11 cellular contexts compared by ENCODE assay signal in genomic region chr3:71694358-71694999, GRCh38. TPM values are rescaled to one million over a fixed set of nuclear protein-coding genes. Genes with fewer than 3 reads are reported as not detected.
DNase-seq lines count a peak whose midpoint lies in the region; FAIRE-seq and TF ChIP-seq lines count a peak whose summit lies in the region.
"Had no signal": no experiment of that assay in that cellular context is flagged by ENCODE, and none has a peak within 500 bp of the region (broad histone marks: within the 10 kb centered on the region; RNA-seq: fewer than 3 reads in every experiment).

No MANE protein-coding gene starts in this region.

- TF ChIP-seq CTCF in astrocyte of the spinal cord (IDR thresholded peaks at IDR 0.05; ENCODE audit: low read depth, low read length) = no peak

- DNase-seq in H4 (ENCODE audit: low spot score) = peak; percentile 39
- DNase-seq in astrocyte of the spinal cord (ENCODE audit: low read depth, low spot score) = peak; percentile 78
- DNase-seq in glomerular visceral epithelial cell (ENCODE audit: extremely low spot score) = peak; percentile 57
- no peak for DNase-seq in small intestine
- DNase-seq in NCI-H1694 treated with DMSO at 0.1 percent for 48 hours (lab: John Stamatoyannopoulos, UW) = no peak
- DNase-seq in 8988T = no peak
- no peak for DNase-seq in pons (ENCODE audit: low spot score)
- DNase-seq in cerebellar nuclear complex (lab: John Stamatoyannopoulos, UW) = no peak
- DNase-seq: stimulated activated CD4-positive, alpha-beta T cell treated with anti-CD3 and anti-CD28 coated beads, Interleukin-2, amount 100 ng/mL, for 24 hours had no signal

- 21 to 40% (median 22%) methylated on average over 4 of the region's 4 CpGs for WGBS in small intestine, 3 donors

- peaks cover 6 to 13% of the 10 kb centered on the region in 2 donors for H3K4me1 ChIP-seq in small intestine (ENCODE audit: control insufficient read depth in 2 of 2, insufficient read depth in 1 of 2, low read depth in 1 of 2, low read length in 1 of 2)

- no peaks in the 10 kb centered on the region for H3K27me3 ChIP-seq in small intestine (ENCODE audit: control insufficient read depth in 2 of 2, insufficient read depth in 2 of 2, low read length in 2 of 2)

- in situ Hi-C loops in astrocyte of the spinal cord (cut with HindIII; ENCODE audit: low sequenced_read_pairs) = no loop called here

- H3K27ac ChIP-seq in small intestine (ENCODE audit: low read depth in 1 of 2, low read length in 1 of 2) = peak overlapping the region; percentile 63 to 65

- H3K9me3 ChIP-seq in small intestine (ENCODE audit: control insufficient read depth, low read depth) = no peaks in the 10 kb centered on the region

- no peaks in the 10 kb centered on the region for H3K36me3 ChIP-seq in small intestine (ENCODE audit: control insufficient read depth in 2 of 2, insufficient read depth in 2 of 2, low read length in 2 of 2)

- FAIRE-seq in small intestine (lab: Jason Lieb, UNC) = peak; percentile 92
- FAIRE-seq: TTC549 had no signal

- no peak overlapping the region for H3K4me3 ChIP-seq in astrocyte of the spinal cord (ENCODE audit: low read depth, low read length)
- H3K4me3 ChIP-seq in small intestine (ENCODE audit: low read depth in 1 of 2, low read length in 2 of 2) = no peak overlapping the region
- H3K4me3 ChIP-seq: lung had no signal

RNA-seq across cellular contexts. Expression of gene EIF4E3, which starts 30.7 kb away (rescaled TPM):
- total RNA-seq in H4 (2014; rRNA removed; shearing (Covaris generic)) = 0.91 and 0.97 TPM in 2 replicates
- 10 to 100 TPM in 2 of 3 donors, 1 to 10 TPM in 1; 9.4 to 14.8 (median 11.3) TPM for polyA plus RNA-seq in small intestine

RNA-seq across cellular contexts. Expression of gene GPR27, which starts 59.2 kb away (rescaled TPM):
- total RNA-seq in H4 (2014; rRNA removed; shearing (Covaris generic)) = not detected in 2 replicates
- 1 to 10 TPM in 1 of 3 donors, not detected in 2; 1.0 TPM for polyA plus RNA-seq in small intestine

Comparison
In these comparisons a context has a peak if more than half of its experiments do, and no peak if none do; other contexts are left out.
1. DNase-seq: peak in H4 (single experiment), astrocyte of the spinal cord (single experiment) and glomerular visceral epithelial cell (single experiment); none in small intestine (single experiment), NCI-H1694 treated with DMSO at 0.1 percent for 48 hours (single experiment), 8988T (single experiment), pons (single experiment) and cerebellar nuclear complex (0 of 2).